In the genomic region with DNA sequence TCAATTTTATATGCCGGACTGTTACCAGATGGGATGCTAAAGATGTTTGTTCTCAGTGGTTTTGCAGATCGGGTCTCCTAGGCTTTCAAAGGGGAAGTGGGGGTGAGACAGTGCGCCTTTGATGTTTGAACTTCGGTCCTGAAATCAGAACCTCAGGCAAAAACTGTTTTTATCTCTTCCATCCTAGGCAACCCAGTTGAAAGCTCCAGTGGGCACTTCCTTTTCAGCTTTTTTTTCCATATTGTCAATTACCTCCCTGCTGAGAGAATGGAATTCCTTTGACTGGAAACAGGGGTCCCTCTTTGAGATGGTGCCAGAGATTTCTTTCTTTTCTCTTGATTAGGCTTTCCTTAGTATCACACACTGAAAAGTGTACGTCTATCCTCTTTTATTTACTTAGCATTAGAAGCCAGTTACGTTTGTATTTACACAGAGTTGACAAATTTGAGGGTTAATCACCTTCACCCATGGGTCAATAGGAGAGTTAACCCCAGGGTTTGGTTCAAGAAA, we compare ENCODE assay signal across 1 cellular context.
TF ChIP-seq lines count a peak whose summit lies in the region.

No MANE protein-coding gene starts in this region.

TF ChIP-seq in HepG2, 621 proteins besides CTCF, POLR2A, EP300 and RAD21 (continued from another document):
- TF ChIP-seq ZNF207 (IDR thresholded peaks at IDR 0.05; ENCODE audit: borderline replicate concordance) (no peak), ZNF263 (CRISPR knock-in tag; IDR thresholded peaks at IDR 0.05) (no peak), GLMP (CRISPR knock-in tag; IDR thresholded peaks at IDR 0.05; ENCODE audit: borderline replicate concordance) (no peak), ZNF512B (CRISPR knock-in tag; IDR thresholded peaks at IDR 0.05; ENCODE audit: borderline replicate concordance) (no peak), SOX5 (CRISPR knock-in tag; IDR thresholded peaks at IDR 0.05; ENCODE audit: borderline replicate concordance) (peak; percentile 51; the same call in 1 of the 2 replicates), HMG20B (CRISPR knock-in tag; conservative IDR thresholded peaks at IDR 0.05) (peak; percentile 89), ZKSCAN8 (CRISPR knock-in tag; IDR thresholded peaks at IDR 0.05; ENCODE audit: borderline replicate concordance) (peak; percentile 57; the same call in 1 of the 2 replicates), ZNF740 (CRISPR knock-in tag; IDR thresholded peaks at IDR 0.05) (0 out of 2 replicates have a peak, but pooled peaks have one; percentile 43), ZNF317 (CRISPR knock-in tag; IDR thresholded peaks at IDR 0.05) (peak; percentile 68), RARA (CRISPR knock-in tag; IDR thresholded peaks at IDR 0.05) (peak; percentile 77), ZNF772 (CRISPR knock-in tag; IDR thresholded peaks at IDR 0.05) (no peak), CENPX (CRISPR knock-in tag; IDR thresholded peaks at IDR 0.05) (no peak), IKZF5 (CRISPR knock-in tag; IDR thresholded peaks at IDR 0.05) (no peak), CREB1 (IDR thresholded peaks at IDR 0.05) (no peak), CREB1 (CRISPR knock-in tag; IDR thresholded peaks at IDR 0.05) (peak; percentile 61), HNF4A (CRISPR knock-in tag; IDR thresholded peaks at IDR 0.05) (peak; percentile 87), FOXO1 (CRISPR knock-in tag; IDR thresholded peaks at IDR 0.05) (0 out of 2 replicates have a peak, but pooled peaks have one; percentile 12), HOXA7 (CRISPR knock-in tag; IDR thresholded peaks at IDR 0.05) (no peak), TEF (CRISPR knock-in tag; IDR thresholded peaks at IDR 0.05) (no peak), SALL1 (CRISPR knock-in tag; IDR thresholded peaks at IDR 0.05) (peak; percentile 45; the same call in 1 of the 2 replicates), ZNF609 (CRISPR knock-in tag; IDR thresholded peaks at IDR 0.05; ENCODE audit: borderline replicate concordance) (peak; percentile 76), IRF2 (CRISPR knock-in tag; IDR thresholded peaks at IDR 0.05) (no peak; the same call in 1 of the 2 replicates), ZNF3 (CRISPR knock-in tag; IDR thresholded peaks at IDR 0.05) (no peak), PHF21A (CRISPR knock-in tag; IDR thresholded peaks at IDR 0.05) (peak; percentile 91), ZNF816 (CRISPR knock-in tag; IDR thresholded peaks at IDR 0.05; ENCODE audit: borderline replicate concordance) (0 out of 2 replicates have a peak, but pooled peaks have one; percentile 38), HOXA5 (CRISPR knock-in tag; IDR thresholded peaks at IDR 0.05) (peak; percentile 57; the same call in 1 of the 2 replicates), HNF1B (CRISPR knock-in tag; IDR thresholded peaks at IDR 0.05) (0 out of 2 replicates have a peak, but pooled peaks have one; percentile 28), MIER3 (CRISPR knock-in tag; IDR thresholded peaks at IDR 0.05; ENCODE audit: borderline replicate concordance) (0 out of 2 replicates have a peak, but pooled peaks have one; percentile 30), ZNF33B (CRISPR knock-in tag; IDR thresholded peaks at IDR 0.05) (no peak), TARDBP (CRISPR knock-in tag; IDR thresholded peaks at IDR 0.05) (0 out of 2 replicates have a peak, but pooled peaks have one; percentile 45), ZNF101 (CRISPR knock-in tag; IDR thresholded peaks at IDR 0.05; ENCODE audit: borderline replicate concordance, low read depth) (no peak)
- TF ChIP-seq, protein P1, sequence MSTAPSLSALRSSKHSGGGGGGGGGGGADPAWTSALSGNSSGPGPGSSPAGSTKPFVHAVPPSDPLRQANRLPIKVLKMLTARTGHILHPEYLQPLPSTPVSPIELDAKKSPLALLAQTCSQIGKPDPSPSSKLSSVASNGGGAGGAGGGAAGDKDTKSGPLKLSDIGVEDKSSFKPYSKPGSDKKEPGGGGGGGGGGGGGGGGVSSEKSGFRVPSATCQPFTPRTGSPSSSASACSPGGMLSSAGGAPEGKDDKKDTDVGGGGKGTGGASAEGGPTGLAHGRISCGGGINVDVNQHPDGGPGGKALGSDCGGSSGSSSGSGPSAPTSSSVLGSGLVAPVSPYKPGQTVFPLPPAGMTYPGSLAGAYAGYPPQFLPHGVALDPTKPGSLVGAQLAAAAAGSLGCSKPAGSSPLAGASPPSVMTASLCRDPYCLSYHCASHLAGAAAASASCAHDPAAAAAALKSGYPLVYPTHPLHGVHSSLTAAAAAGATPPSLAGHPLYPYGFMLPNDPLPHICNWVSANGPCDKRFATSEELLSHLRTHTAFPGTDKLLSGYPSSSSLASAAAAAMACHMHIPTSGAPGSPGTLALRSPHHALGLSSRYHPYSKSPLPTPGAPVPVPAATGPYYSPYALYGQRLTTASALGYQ (CRISPR knock-in tag; IDR thresholded peaks at IDR 0.05), result peak; percentile 64; the same call in 1 of the 2 replicates
- TF ChIP-seq, protein P2, sequence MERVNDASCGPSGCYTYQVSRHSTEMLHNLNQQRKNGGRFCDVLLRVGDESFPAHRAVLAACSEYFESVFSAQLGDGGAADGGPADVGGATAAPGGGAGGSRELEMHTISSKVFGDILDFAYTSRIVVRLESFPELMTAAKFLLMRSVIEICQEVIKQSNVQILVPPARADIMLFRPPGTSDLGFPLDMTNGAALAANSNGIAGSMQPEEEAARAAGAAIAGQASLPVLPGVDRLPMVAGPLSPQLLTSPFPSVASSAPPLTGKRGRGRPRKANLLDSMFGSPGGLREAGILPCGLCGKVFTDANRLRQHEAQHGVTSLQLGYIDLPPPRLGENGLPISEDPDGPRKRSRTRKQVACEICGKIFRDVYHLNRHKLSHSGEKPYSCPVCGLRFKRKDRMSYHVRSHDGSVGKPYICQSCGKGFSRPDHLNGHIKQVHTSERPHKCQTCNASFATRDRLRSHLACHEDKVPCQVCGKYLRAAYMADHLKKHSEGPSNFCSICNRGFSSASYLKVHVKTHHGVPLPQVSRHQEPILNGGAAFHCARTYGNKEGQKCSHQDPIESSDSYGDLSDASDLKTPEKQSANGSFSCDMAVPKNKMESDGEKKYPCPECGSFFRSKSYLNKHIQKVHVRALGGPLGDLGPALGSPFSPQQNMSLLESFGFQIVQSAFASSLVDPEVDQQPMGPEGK (CRISPR knock-in tag; IDR thresholded peaks at IDR 0.05), result peak; percentile 52; the same call in 1 of the 2 replicates
- TF ChIP-seq, protein P3, sequence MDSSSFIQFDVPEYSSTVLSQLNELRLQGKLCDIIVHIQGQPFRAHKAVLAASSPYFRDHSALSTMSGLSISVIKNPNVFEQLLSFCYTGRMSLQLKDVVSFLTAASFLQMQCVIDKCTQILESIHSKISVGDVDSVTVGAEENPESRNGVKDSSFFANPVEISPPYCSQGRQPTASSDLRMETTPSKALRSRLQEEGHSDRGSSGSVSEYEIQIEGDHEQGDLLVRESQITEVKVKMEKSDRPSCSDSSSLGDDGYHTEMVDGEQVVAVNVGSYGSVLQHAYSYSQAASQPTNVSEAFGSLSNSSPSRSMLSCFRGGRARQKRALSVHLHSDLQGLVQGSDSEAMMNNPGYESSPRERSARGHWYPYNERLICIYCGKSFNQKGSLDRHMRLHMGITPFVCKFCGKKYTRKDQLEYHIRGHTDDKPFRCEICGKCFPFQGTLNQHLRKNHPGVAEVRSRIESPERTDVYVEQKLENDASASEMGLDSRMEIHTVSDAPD (CRISPR knock-in tag; IDR thresholded peaks at IDR 0.05), result peak; percentile 45; the same call in 1 of the 2 replicates
- TF ChIP-seq, protein P4, sequence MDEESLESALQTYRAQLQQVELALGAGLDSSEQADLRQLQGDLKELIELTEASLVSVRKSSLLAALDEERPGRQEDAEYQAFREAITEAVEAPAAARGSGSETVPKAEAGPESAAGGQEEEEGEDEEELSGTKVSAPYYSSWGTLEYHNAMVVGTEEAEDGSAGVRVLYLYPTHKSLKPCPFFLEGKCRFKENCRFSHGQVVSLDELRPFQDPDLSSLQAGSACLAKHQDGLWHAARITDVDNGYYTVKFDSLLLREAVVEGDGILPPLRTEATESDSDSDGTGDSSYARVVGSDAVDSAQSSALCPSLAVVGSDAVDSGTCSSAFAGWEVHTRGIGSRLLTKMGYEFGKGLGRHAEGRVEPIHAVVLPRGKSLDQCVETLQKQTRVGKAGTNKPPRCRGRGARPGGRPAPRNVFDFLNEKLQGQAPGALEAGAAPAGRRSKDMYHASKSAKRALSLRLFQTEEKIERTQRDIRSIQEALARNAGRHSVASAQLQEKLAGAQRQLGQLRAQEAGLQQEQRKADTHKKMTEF (CRISPR knock-in tag; IDR thresholded peaks at IDR 0.05), result peak; percentile 49; the same call in 1 of the 2 replicates
TF ChIP-seq in HepG2: peak in this region for 99.
